Comparison of ENCODE assay signal across 14 cellular contexts in the genomic region with DNA sequence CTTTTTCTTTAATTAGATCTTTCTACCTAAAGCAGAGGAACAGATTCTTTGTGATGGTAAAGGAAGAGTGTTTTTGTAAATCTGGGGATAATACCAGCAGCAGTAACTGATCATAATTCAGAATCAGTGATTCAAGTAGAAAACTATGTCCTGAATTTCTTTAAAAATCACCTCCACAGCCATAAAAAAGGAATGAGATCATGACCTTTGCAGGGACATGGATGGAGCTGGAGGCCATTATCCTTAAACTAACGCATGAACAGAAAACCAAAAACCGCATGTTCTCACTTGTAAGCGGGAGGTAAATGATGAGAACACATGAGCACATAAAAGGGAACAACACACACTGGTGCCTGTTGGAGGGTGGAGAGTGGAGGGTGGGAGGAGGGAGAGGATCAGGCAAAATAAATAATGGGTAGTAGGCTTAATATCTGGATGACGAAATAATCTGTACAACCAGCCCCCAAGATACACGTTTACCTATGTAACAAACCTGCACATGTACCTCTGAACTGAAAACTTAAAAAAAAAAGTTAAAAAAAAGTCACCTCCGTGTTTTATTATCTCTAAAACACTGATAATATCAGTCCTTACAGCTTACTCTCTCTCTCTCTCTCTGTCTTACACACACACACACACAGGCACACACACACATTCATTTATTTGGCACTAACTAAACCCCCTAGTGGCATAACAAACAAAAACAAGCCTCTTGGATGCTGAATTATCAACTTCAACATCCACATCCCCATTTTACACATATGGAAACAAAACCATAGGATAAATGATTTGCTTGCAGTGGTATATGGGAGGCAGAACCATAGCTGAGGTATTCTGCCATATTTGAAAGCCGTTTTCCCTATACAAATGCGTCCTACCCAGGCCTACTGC. TPM values are rescaled to one million over a fixed set of nuclear protein-coding genes. Genes with fewer than 3 reads are reported as not detected.
DNase-seq lines count a peak whose midpoint lies in the region; ATAC-seq, FAIRE-seq and TF ChIP-seq lines count a peak whose summit lies in the region.
"Had no signal": no experiment of that assay in that cellular context is flagged by ENCODE, and none has a peak within 500 bp of the region (broad histone marks: within the 10 kb centered on the region; RNA-seq: fewer than 3 reads in every experiment).

No MANE protein-coding gene starts in this region.

- H3K36me3 ChIP-seq in cardiac muscle cell (no peaks in the 10 kb centered on the region), Loucy (ENCODE audit: insufficient read depth, low read length) (no peaks in the 10 kb centered on the region), GM12878 (ENCODE audit: control insufficient read depth in 2 of 2, insufficient read depth in 2 of 2, low read length in 1 of 2) (no peaks in the 10 kb centered on the region), smooth muscle cell (ENCODE audit: low read depth) (no peaks in the 10 kb centered on the region)

- H3K79me2 ChIP-seq in Loucy (ENCODE audit: insufficient read depth, low read length) (no peaks in the 10 kb centered on the region), GM12878 (ENCODE audit: control insufficient read depth, insufficient read depth, low read length) (no peaks in the 10 kb centered on the region), smooth muscle cell (ENCODE audit: low read depth) (no peaks in the 10 kb centered on the region)

- H3K9ac ChIP-seq in Loucy (ENCODE audit: low read depth, low read length, poor library complexity, severe bottlenecking) (peak overlapping the region; percentile 0), GM12878 (ENCODE audit: control insufficient read depth, insufficient read depth, low read length) (no peak overlapping the region), smooth muscle cell (ENCODE audit: low read depth) (no peak overlapping the region)
- H3K9ac ChIP-seq: KMS-11 had no signal

- peak overlapping the region; percentile 11 for H3K4me2 ChIP-seq in Loucy (ENCODE audit: low read depth, low read length, poor library complexity, severe bottlenecking)
- no peak overlapping the region for H3K4me2 ChIP-seq in GM12878 (ENCODE audit: control insufficient read depth, insufficient read depth)
- peak overlapping the region; percentile 39 for H3K4me2 ChIP-seq in smooth muscle cell
- H3K4me2 ChIP-seq: KMS-11 had no signal

- CTCF ChIA-PET in GM12878 (lab: Yijun Ruan, JAX): interaction anchor here (0.6 to 1.8 kb wide), 9 partner anchors 9 to 96 kb away, joined by 3 to 7 read pairs (median 3); no protein-coding TSS in a partner anchor

- no TSS peak for BruUV-seq in GM12878 (replicated peaks; lab: Mats Ljungman, UMichigan)

- TF ChIP-seq RAD21 in GM12878 (IDR thresholded peaks at IDR 0.05; ENCODE audit: insufficient read depth, low read depth, low read length): 0 out of 2 replicates have a peak, but pooled peaks have one; percentile 17

- intact Hi-C loops in Right ventricle myocardium superior (cut with DNase I): no loop called here
- intact Hi-C loops in GM12878 (cut with micrococcal nuclease; ENCODE audit: unreplicated experiment): no loop called here

- POLR2A ChIA-PET in GM12878 (lab: Charles Lee): interaction anchor here (1.5 kb wide), 1 partner anchor 8 kb away, joined by 11 read pairs; no protein-coding TSS in a partner anchor

- RAD21 ChIA-PET in GM12878 (lab: Charles Lee; ENCODE audit: unreplicated experiment): interaction anchor here (0.9 to 1.9 kb wide), 3 partner anchors 22 to 98 kb away, joined by 3 to 4 read pairs (median 4); no protein-coding TSS in a partner anchor

- H4K20me1 ChIP-seq in Loucy (ENCODE audit: insufficient read depth, low read length, poor library complexity, severe bottlenecking): no peaks in the 10 kb centered on the region
- H4K20me1 ChIP-seq in GM12878 (ENCODE audit: control insufficient read depth, insufficient read depth): no peaks in the 10 kb centered on the region
- no peaks in the 10 kb centered on the region for H4K20me1 ChIP-seq in smooth muscle cell (ENCODE audit: low read depth)

- DNase-seq in cardiac muscle cell (ENCODE audit: low read depth in 1 of 2, low spot score in 1 of 2) (no peak), Right ventricle myocardium superior (no peak), GM12878 (ENCODE audit: low read depth, low spot score) (no peak), smooth muscle cell (lab: John Stamatoyannopoulos, UW; ENCODE audit: unreplicated experiment) (no peak), NCI-H226 (no peak), NCI-H2081 treated with DMSO at 0.1 percent for 48 hours (lab: John Stamatoyannopoulos, UW) (no peak)
- no peak for DNase-seq in stimulated activated naive CD4-positive, alpha-beta T cell treated with Interleukin-2 at 50 U/mL for 16 hours (lab: John Stamatoyannopoulos, UW)
- DNase-seq: midbrain; NCI-H2107; stimulated activated CD4-positive, alpha-beta T cell treated with anti-CD3 and anti-CD28 coated beads, Interleukin-2, amount 100 ng/mL, for 24 hours had no signal

- no peaks in the 10 kb centered on the region for H3K4me1 ChIP-seq in cardiac muscle cell (ENCODE audit: low read depth)
- H3K4me1 ChIP-seq in Loucy (ENCODE audit: insufficient read depth, low read length, poor library complexity, severe bottlenecking): peaks cover 37% of the 10 kb centered on the region
- no peaks in the 10 kb centered on the region for H3K4me1 ChIP-seq in GM12878 (ENCODE audit: control insufficient read depth, insufficient read depth, low read length)
- no peaks in the 10 kb centered on the region for H3K4me1 ChIP-seq in smooth muscle cell (ENCODE audit: low read depth)

- WGBS in GM12878 (ENCODE audit: insufficient coverage, insufficient replicate concordance, low lambda C conversion rate, missing lambda C conversion rate): 55% methylated on average over 7 of the region's 8 CpGs
- 86% methylated on average over 8 of the region's 8 CpGs for WGBS in smooth muscle cell (ENCODE audit: low lambda C conversion rate)

- H3K4me3 ChIP-seq in cardiac muscle cell (no peak overlapping the region), Loucy (ENCODE audit: low read length, poor library complexity, severe bottlenecking) (no peak overlapping the region), GM12878 (no peak overlapping the region), smooth muscle cell (no peak overlapping the region)

- SMC1A ChIA-PET in GM12878 (lab: Charles Lee; ENCODE audit: uncharacterized antibody, unreplicated experiment): interaction anchor here (0.6 to 1.9 kb wide), 7 partner anchors 8 to 48 kb away, joined by 3 to 6 read pairs (median 4); no protein-coding TSS in a partner anchor

- no peak for FAIRE-seq in GM12878 (lab: Jason Lieb, UNC)
- FAIRE-seq: TTC549 had no signal

- ATAC-seq in Right ventricle myocardium superior (ENCODE audit: poor library complexity): no peak
- peak; percentile 42; the same call in 2 of the 3 replicates for ATAC-seq in GM12878

- no peak for TF ChIP-seq EP300 in GM12878 (IDR thresholded peaks at IDR 0.05; ENCODE audit: borderline replicate concordance in 1 of 2, control insufficient read depth in 1 of 2, low read depth in 2 of 2, low read length in 2 of 2)

- H3K27me3 ChIP-seq in cardiac muscle cell (no peaks in the 10 kb centered on the region), Loucy (ENCODE audit: insufficient read depth, low read length, poor library complexity, severe bottlenecking) (no peaks in the 10 kb centered on the region), GM12878 (replicated peaks in 1 of 2; ENCODE audit: control insufficient read depth in 2 of 2, insufficient read depth in 2 of 2, low read length in 1 of 2) (no peaks in the 10 kb centered on the region), smooth muscle cell (ENCODE audit: low read depth) (no peaks in the 10 kb centered on the region)

- H3K9me3 ChIP-seq in cardiac muscle cell (ENCODE audit: low read depth) (no peaks in the 10 kb centered on the region), Loucy (ENCODE audit: insufficient read depth, low read depth, low read length) (no peaks in the 10 kb centered on the region), GM12878 (replicated peaks; ENCODE audit: control insufficient read depth, insufficient read depth, low read length) (no peaks in the 10 kb centered on the region), smooth muscle cell (replicated peaks; ENCODE audit: low read depth) (no peaks in the 10 kb centered on the region)

- in situ Hi-C loops in GM12878 (cut with MboI): no loop called here

- H3K9me2 ChIP-seq in Loucy (replicated peaks; ENCODE audit: low read depth, low read length): no peaks in the 10 kb centered on the region

- peak; percentile 10 for TF ChIP-seq CTCF in cardiac muscle cell (IDR thresholded peaks at IDR 0.05; ENCODE audit: low read depth, low read length)
- TF ChIP-seq CTCF in Loucy (conservative IDR thresholded peaks at IDR 0.05; ENCODE audit: low read length): peak; percentile 64
- TF ChIP-seq CTCF in GM12878 (IDR thresholded peaks at IDR 0.05 in 2 of 3, conservative IDR thresholded peaks at IDR 0.05 in 1 of 3; ENCODE audit: control insufficient read depth in 2 of 3, extremely low read depth in 1 of 3, insufficient read depth in 1 of 3, low read depth in 3 of 3, low read length in 3 of 3): 0 out of 6 replicates have a peak, but pooled peaks of 1 of the 3 experiments have one; percentile 22
- TF ChIP-seq CTCF in smooth muscle cell (IDR thresholded peaks at IDR 0.05; ENCODE audit: borderline replicate concordance, insufficient read depth, poor library complexity, severe bottlenecking): peak; percentile 3

- no peak for TF ChIP-seq POLR2A in GM12878 (IDR thresholded peaks at IDR 0.05; ENCODE audit: low read depth, low read length)

- H3K27ac ChIP-seq in cardiac muscle cell (no peak overlapping the region), GM12878 (ENCODE audit: control insufficient read depth, insufficient read depth) (no peak overlapping the region), smooth muscle cell (ENCODE audit: low read depth) (peak overlapping the region; percentile 38)
- H3K27ac ChIP-seq: KMS-11 had no signal

- peak overlapping the region; percentile 6; the same call in 1 of the 2 replicates for H2AFZ ChIP-seq in Loucy (ENCODE audit: low read length)
- H2AFZ ChIP-seq in GM12878 (ENCODE audit: control insufficient read depth, low read depth, low read length): no peak overlapping the region
- H2AFZ ChIP-seq in smooth muscle cell (ENCODE audit: low read depth): peak overlapping the region; percentile 87

- no peaks in the 10 kb centered on the region for H3F3A ChIP-seq in Loucy (ENCODE audit: low read depth)
- H3F3A ChIP-seq in smooth muscle cell (ENCODE audit: low read depth): no peaks in the 10 kb centered on the region

RNA-seq across cellular contexts. Expression of a gene that starts 1.4 kb away (rescaled TPM):
- not detected in 2 replicates for total RNA-seq in cardiac muscle cell
- 0.19 TPM in 1 of 2 replicates, not detected in the other for polyA plus RNA-seq in cardiac muscle cell
- total RNA-seq in Right ventricle myocardium superior: not detected
- total RNA-seq in GM12878 (2013; cell fraction: nucleolus; rRNA removed): not detected in 2 replicates
- not detected in 2 replicates for total RNA-seq in GM12878 (2014; rRNA removed)
- total RNA-seq in GM12878 (2014; rRNA removed; fragmentation: Illumina TruSeq; extraction: Trizol): not detected in 2 replicates
- not detected in 2 replicates for total RNA-seq in GM12878 (2021)
- polyA plus RNA-seq in GM12878 (2011; ENCODE audit: low read depth): not detected
- polyA plus RNA-seq in GM12878 (2011; rRNA removed): 0.03 TPM in 1 of 2 replicates, not detected in the other
- not detected in 2 replicates for polyA plus RNA-seq in GM12878 (2011; cell fraction: cytosol; rRNA removed)
- not detected in 2 replicates for polyA plus RNA-seq in GM12878 (2011; cell fraction: nucleus; rRNA removed)
- not detected in 2 replicates for polyA plus RNA-seq in GM12878 (2012)
- polyA plus RNA-seq in GM12878 (2014; fragmentation: Illumina TruSeq; extraction: Trizol): not detected in 2 replicates
- under 1 TPM in 1 of 2 experiments, not detected in 1; 0.04 TPM for polyA plus RNA-seq in GM12878 (2014; fragmentation: Nextera tagmentation; extraction: Ambion mirVana)
- polyA plus RNA-seq in GM12878 (2014; rRNA removed): not detected in 2 replicates
- under 1 TPM in 1 of 2 experiments, not detected in 1; 0.07 TPM for polyA plus RNA-seq in GM12878 (2016; fragmentation: Nextera tagmentation; extraction: Ambion mirVana)
- polyA minus RNA-seq in GM12878 (2011; rRNA and poly(A)+ RNA removed): not detected in 2 replicates
- not detected in 2 replicates for polyA minus RNA-seq in GM12878 (2011; cell fraction: cytosol; rRNA and poly(A)+ RNA removed)
- not detected in 2 replicates for polyA minus RNA-seq in GM12878 (2011; cell fraction: nucleus; rRNA and poly(A)+ RNA removed)
- total RNA-seq in smooth muscle cell: not detected in 2 replicates
- not detected in 2 replicates for polyA plus RNA-seq in smooth muscle cell

RNA-seq across cellular contexts. Expression of a gene that starts 10.0 kb away (rescaled TPM):
- total RNA-seq in cardiac muscle cell (not detected in 2 replicates), Right ventricle myocardium superior (not detected), GM12878 (2014; rRNA removed) (not detected in 2 replicates), GM12878 (2014; rRNA removed; fragmentation: Illumina TruSeq; extraction: Trizol) (not detected in 2 replicates), GM12878 (2021) (not detected in 2 replicates), smooth muscle cell (not detected in 2 replicates)
- polyA plus RNA-seq in cardiac muscle cell (not detected in 2 replicates), GM12878 (2011; rRNA removed) (not detected in 2 replicates), GM12878 (2014; fragmentation: Illumina TruSeq; extraction: Trizol) (not detected in 2 replicates), GM12878 (2014; fragmentation: Nextera tagmentation; extraction: Ambion mirVana) (not detected), GM12878 (2014; rRNA removed) (not detected in 2 replicates), GM12878 (2016; fragmentation: Nextera tagmentation; extraction: Ambion mirVana) (not detected), smooth muscle cell (not detected in 2 replicates)
- not detected in 2 replicates for total RNA-seq in GM12878 (2013; cell fraction: nucleolus; rRNA removed)
- not detected for polyA plus RNA-seq in GM12878 (2011; ENCODE audit: low read depth)
- polyA plus RNA-seq in GM12878 (2011; cell fraction: cytosol; rRNA removed): not detected in 2 replicates
- polyA plus RNA-seq in GM12878 (2011; cell fraction: nucleus; rRNA removed): not detected in 2 replicates
- not detected in 2 replicates for polyA plus RNA-seq in GM12878 (2012)
- polyA minus RNA-seq in GM12878 (2011; rRNA and poly(A)+ RNA removed): not detected in 2 replicates
- not detected in 2 replicates for polyA minus RNA-seq in GM12878 (2011; cell fraction: cytosol; rRNA and poly(A)+ RNA removed)
- polyA minus RNA-seq in GM12878 (2011; cell fraction: nucleus; rRNA and poly(A)+ RNA removed): not detected in 2 replicates
- total RNA-seq: posterior vena cava had no signal

RNA-seq across cellular contexts. Expression of a gene that starts 52.7 kb away (rescaled TPM):
- total RNA-seq in cardiac muscle cell (109 and 144 TPM in 2 replicates), Right ventricle myocardium superior (87.2 TPM), GM12878 (2014; rRNA removed) (120 and 128 TPM in 2 replicates), GM12878 (2014; rRNA removed; fragmentation: Illumina TruSeq; extraction: Trizol) (107 and 110 TPM in 2 replicates), GM12878 (2021) (68.5 and 72.1 TPM in 2 replicates), smooth muscle cell (119 and 121 TPM in 2 replicates)
- polyA plus RNA-seq in cardiac muscle cell (125 and 133 TPM in 2 replicates), GM12878 (2011; rRNA removed) (108 and 143 TPM in 2 replicates), GM12878 (2014; fragmentation: Illumina TruSeq; extraction: Trizol) (95.0 and 109 TPM in 2 replicates), GM12878 (2014; fragmentation: Nextera tagmentation; extraction: Ambion mirVana) (10 to 100 TPM; 19.6 to 35.0 TPM), GM12878 (2014; rRNA removed) (102 and 103 TPM in 2 replicates), GM12878 (2016; fragmentation: Nextera tagmentation; extraction: Ambion mirVana) (100 to 1,000 TPM; 128 to 131 TPM), smooth muscle cell (94.6 and 106 TPM in 2 replicates)
- 169 and 173 TPM in 2 replicates for total RNA-seq in GM12878 (2013; cell fraction: nucleolus; rRNA removed)
- polyA plus RNA-seq in GM12878 (2011; ENCODE audit: low read depth): 60.0 TPM
- 59.9 and 75.4 TPM in 2 replicates for polyA plus RNA-seq in GM12878 (2011; cell fraction: cytosol; rRNA removed)
- 70.6 and 83.0 TPM in 2 replicates for polyA plus RNA-seq in GM12878 (2011; cell fraction: nucleus; rRNA removed)
- 80.9 and 88.1 TPM in 2 replicates for polyA plus RNA-seq in GM12878 (2012)
- 50.6 and 56.8 TPM in 2 replicates for polyA minus RNA-seq in GM12878 (2011; rRNA and poly(A)+ RNA removed)
- 36.9 and 42.0 TPM in 2 replicates for polyA minus RNA-seq in GM12878 (2011; cell fraction: cytosol; rRNA and poly(A)+ RNA removed)
- 67.0 and 89.6 TPM in 2 replicates for polyA minus RNA-seq in GM12878 (2011; cell fraction: nucleus; rRNA and poly(A)+ RNA removed)
